Comparison of ENCODE assay signal across 1 cellular context in genomic region chr9:131185924-131186323, GRCh38.
TF ChIP-seq lines count a peak whose summit lies in the region.

No MANE protein-coding gene starts in this region.

TF ChIP-seq in WTC11, 78 proteins besides CTCF, POLR2A, EP300 and RAD21 (continued from another document):
- TF ChIP-seq USF1 (CRISPR knock-in tag; IDR thresholded peaks at IDR 0.05), result no peak
- no peak for TF ChIP-seq ZNF317 (CRISPR knock-in tag; IDR thresholded peaks at IDR 0.05; ENCODE audit: borderline replicate concordance, low read depth)
- no peak for TF ChIP-seq ZNF532 (CRISPR knock-in tag; IDR thresholded peaks at IDR 0.05; ENCODE audit: borderline replicate concordance)
- no peak for TF ChIP-seq STAT6 (CRISPR knock-in tag; conservative IDR thresholded peaks at IDR 0.05; ENCODE audit: low read depth)
- TF ChIP-seq PRDM15 (CRISPR knock-in tag; IDR thresholded peaks at IDR 0.05), result no peak
- TF ChIP-seq USF2 (CRISPR knock-in tag; IDR thresholded peaks at IDR 0.05), result no peak
- TF ChIP-seq PRRX2 (CRISPR knock-in tag; IDR thresholded peaks at IDR 0.05), result no peak
- no peak for TF ChIP-seq E2F4 (CRISPR knock-in tag; IDR thresholded peaks at IDR 0.05; ENCODE audit: borderline replicate concordance, low read depth)
- no peak for TF ChIP-seq ESRRA (CRISPR knock-in tag; IDR thresholded peaks at IDR 0.05; ENCODE audit: borderline replicate concordance)
- no peak for TF ChIP-seq FOXJ3 (CRISPR knock-in tag; IDR thresholded peaks at IDR 0.05; ENCODE audit: borderline replicate concordance)
TF ChIP-seq in WTC11: peak in this region for 0.
